14 cellular contexts compared by ENCODE assay signal in the genomic region with DNA sequence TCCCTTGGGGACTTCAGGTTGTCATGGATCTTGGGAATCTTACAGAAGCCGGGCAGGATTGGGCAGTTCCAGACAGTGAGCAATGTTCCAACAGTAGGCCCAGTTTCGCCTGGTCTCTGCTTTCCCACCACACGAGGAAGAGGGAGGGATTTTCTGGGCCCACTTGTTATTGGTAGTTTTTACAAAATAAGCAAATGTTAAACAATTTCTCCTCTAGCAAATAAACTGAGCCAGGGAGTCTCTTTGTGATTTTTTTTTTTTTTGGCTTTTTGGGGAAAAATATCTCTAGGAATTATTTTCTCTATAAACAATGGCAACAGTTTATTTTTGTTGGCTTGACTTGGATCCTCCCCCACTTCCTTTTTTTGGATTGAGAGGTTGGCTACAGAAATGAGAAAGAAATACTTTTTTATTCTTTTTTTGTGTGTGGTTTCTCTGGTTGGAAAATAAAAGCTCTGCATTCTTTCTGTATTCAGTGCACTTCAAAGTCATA. TPM values are rescaled to one million over a fixed set of nuclear protein-coding genes. Genes with fewer than 3 reads are reported as not detected.
DNase-seq lines count a peak whose midpoint lies in the region; ATAC-seq, FAIRE-seq and TF ChIP-seq lines count a peak whose summit lies in the region.
"Had no signal": no experiment of that assay in that cellular context is flagged by ENCODE, and none has a peak within 500 bp of the region (broad histone marks: within the 10 kb centered on the region; RNA-seq: fewer than 3 reads in every experiment).

No MANE protein-coding gene starts in this region.

- H3K36me3 Mint-ChIP-seq in CD8-positive, alpha-beta T cell: no peaks in the 10 kb centered on the region
- H3K36me3 Mint-ChIP-seq in activated T-helper 1 cell treated with anti-CD3 and anti-CD28 coated beads, Interleukin-12 subunit alpha, Interleukin-12 subunit beta, Interleukin-2, Interleukin-4 antibody, amounts not matched to agents 30 ng/mL and 10 ng/mL and 1 ng/mL, durations not matched to agents 14 hours and 24 hours and 36 hours (ENCODE audit: low read depth): no peaks in the 10 kb centered on the region
- H3K36me3 Mint-ChIP-seq: activated naive CD8-positive, alpha-beta T cell treated with anti-CD3 and anti-CD28 coated beads for 36 hours; IgD-negative memory B cell had no signal

- H3K79me2 ChIP-seq in K562 (ENCODE audit: control insufficient read depth, insufficient read depth, low read length): no peaks in the 10 kb centered on the region

- 20% methylated on average over 3 of the region's 3 CpGs for WGBS in K562 (ENCODE audit: insufficient coverage, low coverage, missing lambda C conversion rate)

- H4K20me1 ChIP-seq in K562 (replicated peaks; ENCODE audit: control insufficient read depth, insufficient read depth, low read length): no peaks in the 10 kb centered on the region

- H3K27ac ChIP-seq in K562 (ENCODE audit: extremely low read depth, low read depth, low read length) (no peak overlapping the region), kidney (ENCODE audit: low read depth in 2 of 2, low read length in 2 of 2) (no peak overlapping the region)
- no peak overlapping the region for H3K27ac ChIP-seq in CD8-positive, alpha-beta T cell (ENCODE audit: low read depth, low read length)

- H3K27me3 ChIP-seq in K562 (ENCODE audit: control insufficient read depth in 2 of 2, insufficient read depth in 2 of 2, low read length in 2 of 2): no peaks in the 10 kb centered on the region; a peak in 1 of 5 replicates
- no peaks in the 10 kb centered on the region for H3K27me3 ChIP-seq in CD8-positive, alpha-beta T cell (ENCODE audit: insufficient read depth, low read length)

- H3K36me3 ChIP-seq in K562 (ENCODE audit: control insufficient read depth, insufficient read depth, low read length): no peaks in the 10 kb centered on the region
- no peaks in the 10 kb centered on the region for H3K36me3 ChIP-seq in kidney (ENCODE audit: control insufficient read depth in 1 of 2, insufficient read depth in 2 of 2, low read length in 2 of 2)
- H3K36me3 ChIP-seq in CD8-positive, alpha-beta T cell (ENCODE audit: insufficient read depth, low read length): no peaks in the 10 kb centered on the region

- FAIRE-seq in K562 (lab: Jason Lieb, UNC): no peak
- FAIRE-seq in kidney (lab: Jason Lieb, UNC): peak; percentile 47

- TF ChIP-seq CTCF in K562 (IDR thresholded peaks at IDR 0.05 in 2 of 3, conservative IDR thresholded peaks at IDR 0.05 in 1 of 3; ENCODE audit: insufficient read depth in 2 of 3, low read depth in 1 of 3, low read length in 3 of 3) (no peak), kidney (IDR thresholded peaks at IDR 0.05; ENCODE audit: borderline replicate concordance, extremely low read depth, insufficient read depth) (no peak)
- no peak for TF ChIP-seq CTCF in CD8-positive, alpha-beta T cell (IDR thresholded peaks at IDR 0.05)

- H3K4me2 ChIP-seq in K562 (ENCODE audit: insufficient read depth, low read length): no peak overlapping the region

- TF ChIP-seq RAD21 in K562 (CRISPR knock-in tag; conservative IDR thresholded peaks at IDR 0.05 in 1 of 2, IDR thresholded peaks at IDR 0.05 in 1 of 2): no peak

- TF ChIP-seq POLR2A in K562 (conservative IDR thresholded peaks at IDR 0.05): no peak

- no TSS peak for BruUV-seq in K562 (replicated peaks; lab: Mats Ljungman, UMichigan)

- ATAC-seq in left cardiac atrium: peak; percentile 41 to 58
- ATAC-seq in left ventricle myocardium superior: no peak
- no peak for ATAC-seq in K562
- no peak for ATAC-seq in CD8-positive, alpha-beta T cell

- H3K27me3 Mint-ChIP-seq in CD8-positive, alpha-beta T cell (ENCODE audit: low read depth): peaks cover 2% of the 10 kb centered on the region
- H3K27me3 Mint-ChIP-seq in activated T-helper 1 cell treated with anti-CD3 and anti-CD28 coated beads, Interleukin-12 subunit alpha, Interleukin-12 subunit beta, Interleukin-2, Interleukin-4 antibody, amounts not matched to agents 30 ng/mL and 10 ng/mL and 1 ng/mL, durations not matched to agents 14 hours and 24 hours and 36 hours (ENCODE audit: insufficient read depth): peaks cover 6% of the 10 kb centered on the region
- H3K27me3 Mint-ChIP-seq: activated naive CD8-positive, alpha-beta T cell treated with anti-CD3 and anti-CD28 coated beads for 36 hours; IgD-negative memory B cell had no signal

- intact Hi-C loops in left cardiac atrium (cut with DNase I): no loop called here
- intact Hi-C loops in left ventricle myocardium superior (cut with micrococcal nuclease): no loop called here
- intact Hi-C loops in K562 (cut with micrococcal nuclease): no loop called here
- intact Hi-C loops in kidney (cut with DNase I): no loop called here
- intact Hi-C loops in CD8-positive, alpha-beta T cell (cut with DNase I, micrococcal nuclease): no loop called here
- intact Hi-C loops in activated T-helper 1 cell treated with anti-CD3 and anti-CD28 coated beads, Interleukin-12 subunit alpha, Interleukin-12 subunit beta, Interleukin-2, Interleukin-4 antibody, amounts not matched to agents 30 ng/mL and 10 ng/mL and 1 ng/mL, durations not matched to agents 14 hours and 24 hours and 36 hours (cut with micrococcal nuclease): no loop called here

- POLR2A ChIA-PET in K562 (lab: Yijun Ruan, JAX): no interaction called here
- POLR2A ChIA-PET in CD8-positive, alpha-beta T cell (lab: Charles Lee): no interaction called here

- no peak overlapping the region for H3K4me3 Mint-ChIP-seq in CD8-positive, alpha-beta T cell
- H3K4me3 Mint-ChIP-seq in activated T-helper 1 cell treated with anti-CD3 and anti-CD28 coated beads, Interleukin-12 subunit alpha, Interleukin-12 subunit beta, Interleukin-2, Interleukin-4 antibody, amounts not matched to agents 30 ng/mL and 10 ng/mL and 1 ng/mL, durations not matched to agents 14 hours and 24 hours and 36 hours: no peak overlapping the region
- H3K4me3 Mint-ChIP-seq: activated naive CD8-positive, alpha-beta T cell treated with anti-CD3 and anti-CD28 coated beads for 36 hours; IgD-negative memory B cell had no signal

- H3K9me3 Mint-ChIP-seq in CD8-positive, alpha-beta T cell: no peaks in the 10 kb centered on the region
- H3K9me3 Mint-ChIP-seq in activated T-helper 1 cell treated with anti-CD3 and anti-CD28 coated beads, Interleukin-12 subunit alpha, Interleukin-12 subunit beta, Interleukin-2, Interleukin-4 antibody, amounts not matched to agents 30 ng/mL and 10 ng/mL and 1 ng/mL, durations not matched to agents 14 hours and 24 hours and 36 hours: no peaks in the 10 kb centered on the region
- H3K9me3 Mint-ChIP-seq: activated naive CD8-positive, alpha-beta T cell treated with anti-CD3 and anti-CD28 coated beads for 36 hours; IgD-negative memory B cell had no signal

- no peak overlapping the region for H3K27ac Mint-ChIP-seq in CD8-positive, alpha-beta T cell
- no peak overlapping the region for H3K27ac Mint-ChIP-seq in activated T-helper 1 cell treated with anti-CD3 and anti-CD28 coated beads, Interleukin-12 subunit alpha, Interleukin-12 subunit beta, Interleukin-2, Interleukin-4 antibody, amounts not matched to agents 30 ng/mL and 10 ng/mL and 1 ng/mL, durations not matched to agents 14 hours and 24 hours and 36 hours
- H3K27ac Mint-ChIP-seq: activated naive CD8-positive, alpha-beta T cell treated with anti-CD3 and anti-CD28 coated beads for 36 hours; IgD-negative memory B cell had no signal

- no peak overlapping the region for H2AFZ ChIP-seq in K562 (ENCODE audit: low read depth, low read length)

- H3K9ac ChIP-seq in K562 (ENCODE audit: insufficient read depth in 1 of 2, low read depth in 2 of 2, low read length in 2 of 2): no peak overlapping the region
- H3K9ac ChIP-seq in kidney (ENCODE audit: low read length in 2 of 2): no peak overlapping the region

- no peak for TF ChIP-seq EP300 in K562 (IDR thresholded peaks at IDR 0.05; ENCODE audit: low read length)

- in situ Hi-C loops in K562 (cut with MboI): no loop called here

- no peak overlapping the region for H3K4me3 ChIP-seq in K562
- no peak overlapping the region for H3K4me3 ChIP-seq in kidney (ENCODE audit: low read length in 2 of 2)
- no peak overlapping the region for H3K4me3 ChIP-seq in CD8-positive, alpha-beta T cell (ENCODE audit: low read depth, low read length)

- peaks cover 10% of the 10 kb centered on the region for H3K4me1 Mint-ChIP-seq in CD8-positive, alpha-beta T cell (ENCODE audit: low read depth)
- H3K4me1 Mint-ChIP-seq in activated T-helper 1 cell treated with anti-CD3 and anti-CD28 coated beads, Interleukin-12 subunit alpha, Interleukin-12 subunit beta, Interleukin-2, Interleukin-4 antibody, amounts not matched to agents 30 ng/mL and 10 ng/mL and 1 ng/mL, durations not matched to agents 14 hours and 24 hours and 36 hours (ENCODE audit: low read depth): peaks cover 5% of the 10 kb centered on the region
- H3K4me1 Mint-ChIP-seq: IgD-negative memory B cell had no signal

- H3K4me1 ChIP-seq in K562 (replicated peaks in 1 of 2; ENCODE audit: control insufficient read depth in 2 of 2, insufficient read depth in 2 of 2, low read length in 2 of 2): no peaks in the 10 kb centered on the region; a peak in 1 of 5 replicates
- peaks cover 0 to 5% of the 10 kb centered on the region in 2 donors for H3K4me1 ChIP-seq in kidney (ENCODE audit: control insufficient read depth in 1 of 2, insufficient read depth in 1 of 2, low read depth in 1 of 2, low read length in 2 of 2)
- peaks cover 7% of the 10 kb centered on the region for H3K4me1 ChIP-seq in CD8-positive, alpha-beta T cell (ENCODE audit: insufficient read depth, low read length)

- CTCF ChIA-PET in K562 (lab: Yijun Ruan, JAX; ENCODE audit: low intra/inter-chr PET ratio): no interaction called here
- CTCF ChIA-PET in CD8-positive, alpha-beta T cell (lab: Charles Lee): no interaction called here

- no peaks in the 10 kb centered on the region for H3K9me1 ChIP-seq in K562 (ENCODE audit: control insufficient read depth, insufficient read depth, low read length)

- DNase-seq in left cardiac atrium (no peak), left ventricle myocardium superior (no peak), K562 (ENCODE audit: extremely low read depth in 1 of 4, low spot score in 3 of 4) (no peak), kidney (no peak), NCI-H774 (lab: John Stamatoyannopoulos, UW) (no peak), cerebellar cortex (ENCODE audit: low spot score) (no peak)
- DNase-seq in CD8-positive, alpha-beta T cell: no peak
- no peak for DNase-seq in activated T-helper 1 cell treated with anti-CD3 and anti-CD28 coated beads, Interleukin-12 subunit alpha, Interleukin-12 subunit beta, Interleukin-2, Interleukin-4 antibody, amounts not matched to agents 30 ng/mL and 10 ng/mL and 1 ng/mL, durations not matched to agents 14 hours and 24 hours and 36 hours (ENCODE audit: low spot score)
- DNase-seq: activated CD8-positive, alpha-beta memory T cell treated with anti-CD3 and anti-CD28 coated beads for 24 hours; activated naive CD8-positive, alpha-beta T cell treated with anti-CD3 and anti-CD28 coated beads for 36 hours; NCI-H2029; NCI-H82; SIG-M5 had no signal

- H3K9me3 ChIP-seq in K562 (replicated peaks; ENCODE audit: control insufficient read depth, insufficient read depth, low read depth, low read length): no peaks in the 10 kb centered on the region
- H3K9me3 ChIP-seq in kidney (ENCODE audit: control insufficient read depth in 1 of 2, low read length in 2 of 2): no peaks in the 10 kb centered on the region
- no peaks in the 10 kb centered on the region for H3K9me3 ChIP-seq in CD8-positive, alpha-beta T cell (ENCODE audit: low read length)

RNA-seq across cellular contexts. Expression of a gene that starts 15.9 kb away (rescaled TPM):
- total RNA-seq in left cardiac atrium: 10 to 100 TPM; 13.3 to 15.6 TPM
- total RNA-seq in left ventricle myocardium superior: 24.5 TPM
- total RNA-seq in K562 (2011; cell fraction: chromatin; rRNA removed; ENCODE audit: low replicate concordance): 1.4 and 6.8 TPM in 2 replicates
- 1.2 and 1.4 TPM in 2 replicates for total RNA-seq in K562 (2011; cell fraction: nucleolus; rRNA removed)
- 3.0 and 3.7 TPM in 2 replicates for total RNA-seq in K562 (2011; cell fraction: nucleoplasm; rRNA removed)
- 1.2 and 1.8 TPM in 2 replicates for total RNA-seq in K562 (2014; rRNA removed)
- 2.3 and 3.3 TPM in 2 replicates for total RNA-seq in K562 (2014; rRNA removed; fragmentation: Illumina TruSeq; extraction: Trizol)
- total RNA-seq in K562 (2015; rRNA removed; fragmentation: Illumina TruSeq; extraction: Trizol): 2.4 and 4.3 TPM in 2 replicates
- 2.5 and 2.9 TPM in 2 replicates for total RNA-seq in K562 (2021)
- 4.1 and 5.0 TPM in 2 replicates for polyA plus RNA-seq in K562 (2011; rRNA removed)
- 2.1 and 2.7 TPM in 2 replicates for polyA plus RNA-seq in K562 (2011; cell fraction: cytosol; rRNA removed)
- 8.2 and 9.9 TPM in 2 replicates for polyA plus RNA-seq in K562 (2011; cell fraction: nucleus; rRNA removed)
- polyA plus RNA-seq in K562 (2012): 2.8 and 5.0 TPM in 2 replicates
- polyA plus RNA-seq in K562 (2014; fragmentation: Illumina TruSeq; extraction: Trizol): 2.9 and 3.4 TPM in 2 replicates
- polyA plus RNA-seq in K562 (2014; fragmentation: Nextera tagmentation; extraction: Ambion mirVana): 1 to 10 TPM; 2.0 to 2.1 TPM
- 2.1 and 4.3 TPM in 2 replicates for polyA plus RNA-seq in K562 (2014; rRNA removed)
- polyA minus RNA-seq in K562 (2011; rRNA and poly(A)+ RNA removed): 1.6 and 3.5 TPM in 2 replicates
- not detected in 2 replicates for polyA minus RNA-seq in K562 (2011; cell fraction: cytosol; rRNA and poly(A)+ RNA removed)
- polyA minus RNA-seq in K562 (2011; cell fraction: nucleus; rRNA and poly(A)+ RNA removed): 4.3 and 5.2 TPM in 2 replicates
- total RNA-seq in kidney: 23.4 TPM
- 71.7 TPM for polyA plus RNA-seq in kidney (ENCODE audit: insufficient read depth, low read depth, low replicate concordance)
- total RNA-seq in CD8-positive, alpha-beta T cell: 1 to 10 TPM; 2.5 to 4.1 TPM
- 1.8 and 2.1 TPM in 2 replicates for total RNA-seq in activated T-helper 1 cell treated with anti-CD3 and anti-CD28 coated beads, Interleukin-12 subunit alpha, Interleukin-12 subunit beta, Interleukin-2, Interleukin-4 antibody, amounts not matched to agents 30 ng/mL and 10 ng/mL and 1 ng/mL, durations not matched to agents 14 hours and 24 hours and 36 hours

Comparison
In these comparisons a context has a peak if more than half of its experiments do, and no peak if none do; other contexts are left out.
1. ATAC-seq: peak in left cardiac atrium (2 of 2); none in left ventricle myocardium superior (single experiment), K562 (single experiment) and CD8-positive, alpha-beta T cell (single experiment).